Comparison of ENCODE assay signal across 2 cellular contexts in genomic region chr22:26389125-26389524, GRCh38.
TF ChIP-seq lines count a peak whose summit lies in the region.

No MANE protein-coding gene starts in this region.

TF ChIP-seq in HepG2, 621 proteins besides CTCF, POLR2A, EP300 and RAD21:
- TF ChIP-seq MED1 (CRISPR knock-in tag; IDR thresholded peaks at IDR 0.05) (no peak), MAFK (conservative IDR thresholded peaks at IDR 0.05 in 1 of 2, IDR thresholded peaks at IDR 0.05 in 1 of 2; ENCODE audit: low read length in 2 of 2) (peak; percentile 64 to 88), MAFF (IDR thresholded peaks at IDR 0.05; ENCODE audit: low read depth, low read length) (peak; percentile 79)
TF ChIP-seq in HepG2: peak in this region for 2.

TF ChIP-seq in K562, 482 proteins besides CTCF, POLR2A, EP300 and RAD21:
- TF ChIP-seq MAFG (tag; conservative IDR thresholded peaks at IDR 0.05): peak; percentile 48
- TF ChIP-seq MAFF (IDR thresholded peaks at IDR 0.05; ENCODE audit: low read length): peak; percentile 47; the same call in 1 of the 2 replicates
- no peak for TF ChIP-seq PHTF2 (CRISPR knock-in tag; IDR thresholded peaks at IDR 0.05)
- TF ChIP-seq MAFK (IDR thresholded peaks at IDR 0.05; ENCODE audit: low read length): peak; percentile 56; the same call in 1 of the 2 replicates
- TF ChIP-seq MXI1 (IDR thresholded peaks at IDR 0.05; ENCODE audit: low read depth, low read length): no peak
- TF ChIP-seq ZNF316 (IDR thresholded peaks at IDR 0.05): peak; percentile 77
- peak; percentile 30; the same call in 1 of the 2 replicates for TF ChIP-seq C11orf30 (IDR thresholded peaks at IDR 0.05; ENCODE audit: low read depth)
- TF ChIP-seq, protein P1, sequence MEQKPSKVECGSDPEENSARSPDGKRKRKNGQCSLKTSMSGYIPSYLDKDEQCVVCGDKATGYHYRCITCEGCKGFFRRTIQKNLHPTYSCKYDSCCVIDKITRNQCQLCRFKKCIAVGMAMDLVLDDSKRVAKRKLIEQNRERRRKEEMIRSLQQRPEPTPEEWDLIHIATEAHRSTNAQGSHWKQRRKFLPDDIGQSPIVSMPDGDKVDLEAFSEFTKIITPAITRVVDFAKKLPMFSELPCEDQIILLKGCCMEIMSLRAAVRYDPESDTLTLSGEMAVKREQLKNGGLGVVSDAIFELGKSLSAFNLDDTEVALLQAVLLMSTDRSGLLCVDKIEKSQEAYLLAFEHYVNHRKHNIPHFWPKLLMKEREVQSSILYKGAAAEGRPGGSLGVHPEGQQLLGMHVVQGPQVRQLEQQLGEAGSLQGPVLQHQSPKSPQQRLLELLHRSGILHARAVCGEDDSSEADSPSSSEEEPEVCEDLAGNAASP (IDR thresholded peaks at IDR 0.05): no peak
